ENCODE assay signal across 16 cellular contexts in genomic region chr7:17903337-17903736, GRCh38.
"Had no signal": no experiment of that assay in that cellular context is flagged by ENCODE, and none has a peak within 500 bp of the region (broad histone marks: within the 10 kb centered on the region; RNA-seq: fewer than 3 reads in every experiment).

No MANE protein-coding gene starts in this region.

- H3K27ac Mint-ChIP-seq: activated T-cell treated with anti-CD3 and anti-CD28 coated beads, Interleukin-2, amount 50 U/mL, for 72 hours; progenitor cell of endocrine pancreas; T-helper 2 cell treated with Interferon-gamma antibody and Interleukin-4, amounts not matched to agents 5 μg/mL and 100 μg/mL, for 36 hours had no signal

- H3K27me3 ChIP-seq: gastrocnemius medialis had no signal

- ATAC-seq: activated T-cell treated with anti-CD3 and anti-CD28 coated beads, Interleukin-2, amount 50 U/mL, for 72 hours; gastrocnemius medialis; naive thymus-derived CD4-positive, alpha-beta T cell had no signal

- H3K27ac ChIP-seq: epithelial cell of prostate, gastrocnemius medialis had no signal

- H3K4me3 ChIP-seq: gastrocnemius medialis, lung had no signal

- H3K4me3 Mint-ChIP-seq: activated T-cell treated with anti-CD3 and anti-CD28 coated beads, Interleukin-2, amount 50 U/mL, for 72 hours; naive thymus-derived CD4-positive, alpha-beta T cell; T-helper 2 cell treated with Interferon-gamma antibody and Interleukin-4, amounts not matched to agents 5 μg/mL and 100 μg/mL, for 36 hours had no signal

- H3K9me3 ChIP-seq: gastrocnemius medialis had no signal

- H3K27me3 Mint-ChIP-seq: naive thymus-derived CD4-positive, alpha-beta T cell; progenitor cell of endocrine pancreas had no signal

- H3K36me3 ChIP-seq: gastrocnemius medialis had no signal

- H3K9me3 Mint-ChIP-seq: activated T-cell treated with anti-CD3 and anti-CD28 coated beads, Interleukin-2, amount 50 U/mL, for 72 hours; naive thymus-derived CD4-positive, alpha-beta T cell; T-helper 2 cell treated with Interferon-gamma antibody and Interleukin-4, amounts not matched to agents 5 μg/mL and 100 μg/mL, for 36 hours had no signal

- DNase-seq: activated CD4-positive, alpha-beta T cell treated with anti-CD3 and anti-CD28 coated beads, Interleukin-2, amount 50 U/mL, for 4 hours; activated CD8-positive, alpha-beta memory T cell treated with anti-CD3 and anti-CD28 coated beads, Interleukin-2, amount 50 U/mL, for 4 hours; activated T-cell treated with anti-CD3 and anti-CD28 coated beads, Interleukin-2, amount 50 U/mL, for 72 hours; caudate nucleus; cortex of kidney; effector CD8-positive, alpha-beta T cell; gastrocnemius medialis; hippocampal formation; naive thymus-derived CD4-positive, alpha-beta T cell; stimulated activated CD4-positive, alpha-beta T cell treated with anti-CD3 and anti-CD28 coated beads, Interleukin-2, amount 100 ng/mL, for 48 hours; stimulated activated CD8-positive, alpha-beta memory T cell treated with anti-CD3 and anti-CD28 coated beads, Interleukin-4, amount 100 ng/mL, for 48 hours; SW 1271 had no signal
